ENCODE assay signal across 8 cellular contexts in the genomic region with DNA sequence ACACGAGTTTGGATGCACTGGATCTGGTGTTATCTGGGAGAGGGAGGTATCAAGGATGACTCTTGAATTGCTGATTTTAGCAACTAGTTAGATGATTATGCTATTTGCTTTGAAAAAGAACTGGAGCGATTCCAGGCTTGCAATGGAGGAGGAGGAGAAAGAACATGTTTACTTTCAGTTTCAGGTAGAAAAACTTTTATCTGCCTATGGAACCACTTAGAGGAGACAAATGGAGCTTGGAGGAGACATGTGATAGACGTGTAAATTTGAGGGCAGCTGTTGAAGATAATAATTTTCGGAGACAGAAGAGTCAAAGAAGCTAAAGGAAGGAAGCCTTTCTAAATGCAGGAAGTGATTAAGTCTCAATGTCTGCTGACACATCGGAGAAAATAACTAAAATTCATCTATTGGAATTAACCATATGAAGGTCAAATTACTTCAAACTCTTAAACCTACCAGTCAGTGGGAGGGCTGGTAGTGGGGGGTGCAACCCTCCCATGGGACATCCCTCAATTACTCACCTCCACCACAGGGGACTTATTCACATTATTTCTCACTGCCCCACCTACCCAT. TPM values are rescaled to one million over a fixed set of nuclear protein-coding genes. Genes with fewer than 3 reads are reported as not detected.
A peak's percentile ranks its signal among the peaks of the same experiment; 100 is the strongest.
DNase-seq lines count a peak whose midpoint lies in the region; ATAC-seq, FAIRE-seq and TF ChIP-seq lines count a peak whose summit lies in the region.

No MANE protein-coding gene starts in this region.

- no peak for ATAC-seq in natural killer cell treated with Interleukin-12 subunit alpha and Interleukin-12 subunit beta and Interleukin-15 and Interleukin-18, amount 100 ng/mL, for 72 hours
- no peak for ATAC-seq in HG03521 (IDR thresholded peaks at IDR 0.05; ENCODE audit: unreplicated experiment)

- H3K27me3 Mint-ChIP-seq in natural killer cell treated with Interleukin-12 subunit alpha and Interleukin-12 subunit beta and Interleukin-15 and Interleukin-18, amount 100 ng/mL, for 72 hours: no peaks in the 10 kb centered on the region
- H3K27me3 Mint-ChIP-seq in nephron progenitor cell (ENCODE audit: low read depth, poor library complexity): peaks cover 3% of the 10 kb centered on the region

- H3K27ac Mint-ChIP-seq in natural killer cell treated with Interleukin-12 subunit alpha and Interleukin-12 subunit beta and Interleukin-15 and Interleukin-18, amount 100 ng/mL, for 72 hours: no peak overlapping the region
- H3K27ac Mint-ChIP-seq in nephron progenitor cell: no peak overlapping the region

- peaks cover 8% of the 10 kb centered on the region for H3K9me3 Mint-ChIP-seq in natural killer cell treated with Interleukin-12 subunit alpha and Interleukin-12 subunit beta and Interleukin-15 and Interleukin-18, amount 100 ng/mL, for 72 hours
- no peaks in the 10 kb centered on the region for H3K9me3 Mint-ChIP-seq in nephron progenitor cell

- no peak for FAIRE-seq in bronchial epithelial cell (lab: Jason Lieb, UNC)

- H3K4me3 ChIP-seq in bronchial epithelial cell (ENCODE audit: low read depth, low read length): peak overlapping the region; percentile 18

- H3K36me3 Mint-ChIP-seq in natural killer cell treated with Interleukin-12 subunit alpha and Interleukin-12 subunit beta and Interleukin-15 and Interleukin-18, amount 100 ng/mL, for 72 hours: no peaks in the 10 kb centered on the region
- H3K36me3 Mint-ChIP-seq in nephron progenitor cell (ENCODE audit: low read depth): no peaks in the 10 kb centered on the region

- no peaks in the 10 kb centered on the region for H3K27me3 ChIP-seq in bronchial epithelial cell (ENCODE audit: control insufficient read depth, insufficient read depth, low read length)

- DNase-seq in EH (ENCODE audit: low read depth): peak; percentile 30
- DNase-seq in NCI-H2227 treated with DMSO at 0.1 percent for 48 hours (lab: John Stamatoyannopoulos, UW): peak; percentile 73
- DNase-seq in bronchial epithelial cell (ENCODE audit: low read depth): peak; percentile 62
- DNase-seq in natural killer cell treated with Interleukin-12 subunit alpha and Interleukin-12 subunit beta and Interleukin-15 and Interleukin-18, amount 100 ng/mL, for 72 hours (ENCODE audit: low spot score): no peak
- DNase-seq in nephron progenitor cell: no peak
- no peak for DNase-seq in SKM-1 treated with dmso at 0.1 percent for 144 hours (lab: John Stamatoyannopoulos, UW; ENCODE audit: unreplicated experiment)
- no peak for DNase-seq in NCI-H2196 (lab: John Stamatoyannopoulos, UW; ENCODE audit: unreplicated experiment)

- H3K36me3 ChIP-seq in bronchial epithelial cell (ENCODE audit: control insufficient read depth, insufficient read depth, low read length): no peaks in the 10 kb centered on the region

- TF ChIP-seq CTCF in bronchial epithelial cell (IDR thresholded peaks at IDR 0.05; ENCODE audit: insufficient read depth, low read length, severe bottlenecking): no peak
- no peak for TF ChIP-seq CTCF in nephron progenitor cell (IDR thresholded peaks at IDR 0.05)

- peak overlapping the region; percentile 68 for H3K4me3 Mint-ChIP-seq in natural killer cell treated with Interleukin-12 subunit alpha and Interleukin-12 subunit beta and Interleukin-15 and Interleukin-18, amount 100 ng/mL, for 72 hours
- H3K4me3 Mint-ChIP-seq in nephron progenitor cell: no peak overlapping the region

- H3K4me1 Mint-ChIP-seq in natural killer cell treated with Interleukin-12 subunit alpha and Interleukin-12 subunit beta and Interleukin-15 and Interleukin-18, amount 100 ng/mL, for 72 hours (ENCODE audit: low read depth in 2 of 2): peaks cover 6 to 10% of the 10 kb centered on the region in 2 donors
- H3K4me1 Mint-ChIP-seq in nephron progenitor cell: no peaks in the 10 kb centered on the region

RNA-seq across cellular contexts. Expression of gene GNAI1, which starts 56.4 kb away (rescaled TPM):
- total RNA-seq in bronchial epithelial cell: 56.1 and 89.5 TPM in 2 replicates
- 1 to 10 TPM in 1 of 2 donors, not detected in 1; 1.2 TPM for total RNA-seq in natural killer cell treated with Interleukin-12 subunit alpha and Interleukin-12 subunit beta and Interleukin-15 and Interleukin-18, amount 100 ng/mL, for 72 hours

Comparison
In these comparisons a context has a peak if more than half of its experiments do, and no peak if none do; other contexts are left out.
1. DNase-seq: peak in EH (single experiment), NCI-H2227 treated with DMSO at 0.1 percent for 48 hours (single experiment) and bronchial epithelial cell (single experiment); none in natural killer cell treated with Interleukin-12 subunit alpha and Interleukin-12 subunit beta and Interleukin-15 and Interleukin-18, amount 100 ng/mL, for 72 hours (single experiment), nephron progenitor cell (single experiment), SKM-1 treated with dmso at 0.1 percent for 144 hours (single experiment) and NCI-H2196 (single experiment).
2. RNA of gene GNAI1, which starts 56.4 kb away (total RNA-seq): 56.1 to 89.5 TPM in bronchial epithelial cell; 1.2 TPM in natural killer cell treated with Interleukin-12 subunit alpha and Interleukin-12 subunit beta and Interleukin-15 and Interleukin-18, amount 100 ng/mL, for 72 hours; every median in the first group is over 10 times any median in the second.